ENCODE assay signal across 1 cellular context in genomic region chr17:17919169-17920107, GRCh38.
TF ChIP-seq lines count a peak whose summit lies in the region.

No MANE protein-coding gene starts in this region.

TF ChIP-seq in IMR-90, 13 proteins besides CTCF, POLR2A, EP300 and RAD21 (continued from another document):
- no peak for TF ChIP-seq MAFK (IDR thresholded peaks at IDR 0.05; ENCODE audit: low read depth, low read length)
- peak; percentile 98 for TF ChIP-seq MAZ (IDR thresholded peaks at IDR 0.05; ENCODE audit: borderline replicate concordance, low read depth, low read length)
- TF ChIP-seq BHLHE40 (IDR thresholded peaks at IDR 0.05; ENCODE audit: low read depth, low read length): no peak
- no peak for TF ChIP-seq RCOR1 (IDR thresholded peaks at IDR 0.05; ENCODE audit: insufficient replicate concordance, low read length)
